36 cellular contexts compared by ENCODE assay signal in genomic region chr11:58192229-58192628, GRCh38. TPM values are rescaled to one million over a fixed set of nuclear protein-coding genes. Genes with fewer than 3 reads are reported as not detected.
"Had no signal": no experiment of that assay in that cellular context is flagged by ENCODE, and none has a peak within 500 bp of the region (broad histone marks: within the 10 kb centered on the region; RNA-seq: fewer than 3 reads in every experiment).

No MANE protein-coding gene starts in this region.

- DNase-seq: activated CD4-positive, alpha-beta T cell treated with anti-CD3 and anti-CD28 coated beads for 4 hours; activated CD4-positive, alpha-beta T cell treated with anti-CD3 and anti-CD28 coated beads, Interleukin-2, amount 50 U/mL, for 4 hours; activated effector memory CD4-positive, alpha-beta T cell treated with anti-CD3 and anti-CD28 coated beads, Interleukin-2, amount 50 U/mL, for 16 hours; activated naive CD4-positive, alpha-beta T cell treated with anti-CD3 and anti-CD28 coated beads for 36 hours; activated naive CD8-positive, alpha-beta T cell treated with anti-CD3 and anti-CD28 coated beads for 36 hours; adrenal gland; cerebellar nuclear complex; cortex of kidney; esophagus squamous epithelium; foreskin melanocyte; heart right ventricle; left ventricle myocardium superior; naive B cell; nephron progenitor cell; ovary; retina; stimulated activated CD4-positive, alpha-beta T cell treated with anti-CD3 and anti-CD28 coated beads, Interleukin-1b, Interleukin-23, amount 100 ng/mL, for 48 hours; stimulated activated CD4-positive, alpha-beta T cell treated with anti-CD3 and anti-CD28 coated beads, Interleukin-4, amount 100 ng/mL, for 4 hours; stimulated activated CD8-positive, alpha-beta memory T cell treated with anti-CD3 and anti-CD28 coated beads, Interleukin-4, amount 100 ng/mL, for 48 hours; stomach; thyroid gland; upper lobe of right lung had no signal

- ATAC-seq: heart right ventricle; left ventricle myocardium superior; sciatic nerve; stimulated activated memory B cell treated with anti-CD40 and anti-IgM and Interleukin-4, amounts not matched to agents 10 μg/mL and 1 μg/mL and 100 μg/mL, for 72 hours; upper lobe of right lung had no signal

- H3K27me3 Mint-ChIP-seq: activated naive CD8-positive, alpha-beta T cell treated with anti-CD3 and anti-CD28 coated beads for 36 hours; brain had no signal

- H3K36me3 Mint-ChIP-seq: activated naive CD8-positive, alpha-beta T cell treated with anti-CD3 and anti-CD28 coated beads for 36 hours; brain; naive B cell; stimulated activated memory B cell treated with anti-CD40 and anti-IgM and Interleukin-4, amounts not matched to agents 10 μg/mL and 1 μg/mL and 100 μg/mL, for 72 hours had no signal

- H3K4me3 Mint-ChIP-seq: activated naive CD4-positive, alpha-beta T cell treated with anti-CD3 and anti-CD28 coated beads for 36 hours; activated naive CD8-positive, alpha-beta T cell treated with anti-CD3 and anti-CD28 coated beads for 36 hours; activated T-helper 1 cell treated with anti-CD3 and anti-CD28 coated beads, Interleukin-12 subunit alpha, Interleukin-12 subunit beta, Interleukin-2, Interleukin-4 antibody, amounts not matched to agents 30 ng/mL and 10 ng/mL and 1 ng/mL, durations not matched to agents 14 hours and 24 hours and 36 hours; brain; naive B cell; nephron progenitor cell; stimulated activated memory B cell treated with anti-CD40 and anti-IgM and Interleukin-4, amounts not matched to agents 10 μg/mL and 1 μg/mL and 100 μg/mL, for 72 hours had no signal

- H3K27ac Mint-ChIP-seq: activated naive CD4-positive, alpha-beta T cell treated with anti-CD3 and anti-CD28 coated beads for 36 hours; activated naive CD8-positive, alpha-beta T cell treated with anti-CD3 and anti-CD28 coated beads for 36 hours; activated T-helper 1 cell treated with anti-CD3 and anti-CD28 coated beads, Interleukin-12 subunit alpha, Interleukin-12 subunit beta, Interleukin-2, Interleukin-4 antibody, amounts not matched to agents 30 ng/mL and 10 ng/mL and 1 ng/mL, durations not matched to agents 14 hours and 24 hours and 36 hours; naive B cell; nephron progenitor cell; stimulated activated memory B cell treated with anti-CD40 and anti-IgM and Interleukin-4, amounts not matched to agents 10 μg/mL and 1 μg/mL and 100 μg/mL, for 72 hours had no signal

- H3K9me3 Mint-ChIP-seq: activated naive CD8-positive, alpha-beta T cell treated with anti-CD3 and anti-CD28 coated beads for 36 hours had no signal

- H3K4me1 Mint-ChIP-seq: activated naive CD8-positive, alpha-beta T cell treated with anti-CD3 and anti-CD28 coated beads for 36 hours; brain; naive B cell; nephron progenitor cell; stimulated activated memory B cell treated with anti-CD40 and anti-IgM and Interleukin-4, amounts not matched to agents 10 μg/mL and 1 μg/mL and 100 μg/mL, for 72 hours had no signal

- FAIRE-seq: endothelial cell of umbilical vein, islet of Langerhans had no signal

RNA-seq across cellular contexts. Expression of gene OR9Q2, which starts 3.4 kb away (rescaled TPM):
- total RNA-seq: activated naive CD4-positive, alpha-beta T cell treated with anti-CD3 and anti-CD28 coated beads for 36 hours; activated naive CD8-positive, alpha-beta T cell treated with anti-CD3 and anti-CD28 coated beads for 36 hours; activated T-helper 1 cell treated with anti-CD3 and anti-CD28 coated beads, Interleukin-12 subunit alpha, Interleukin-12 subunit beta, Interleukin-2, Interleukin-4 antibody, amounts not matched to agents 30 ng/mL and 10 ng/mL and 1 ng/mL, durations not matched to agents 14 hours and 24 hours and 36 hours; adrenal gland; ascending aorta; cardiac muscle cell; endothelial cell of umbilical vein; glomerular endothelial cell; heart right ventricle; left ventricle myocardium superior; lung microvascular endothelial cell; mesenteric fat pad; mucosa of gallbladder; ovary; sciatic nerve; stomach; T-helper 1 cell treated with Interleukin-12 subunit alpha and Interleukin-12 subunit beta and Interleukin-4 antibody, amounts not matched to agents 30 ng/mL and 1 ng/mL, for 36 hours; thyroid gland; upper lobe of right lung had no signal

RNA-seq across cellular contexts. Expression of gene OR1S2, which starts 11.7 kb away (rescaled TPM):
- total RNA-seq: activated naive CD4-positive, alpha-beta T cell treated with anti-CD3 and anti-CD28 coated beads for 36 hours; activated naive CD8-positive, alpha-beta T cell treated with anti-CD3 and anti-CD28 coated beads for 36 hours; activated T-helper 1 cell treated with anti-CD3 and anti-CD28 coated beads, Interleukin-12 subunit alpha, Interleukin-12 subunit beta, Interleukin-2, Interleukin-4 antibody, amounts not matched to agents 30 ng/mL and 10 ng/mL and 1 ng/mL, durations not matched to agents 14 hours and 24 hours and 36 hours; adrenal gland; ascending aorta; cardiac muscle cell; endothelial cell of umbilical vein; esophagus squamous epithelium; glomerular endothelial cell; heart right ventricle; left ventricle myocardium superior; lung microvascular endothelial cell; mesenteric fat pad; mucosa of gallbladder; ovary; prostate gland; sciatic nerve; stomach; T-helper 1 cell treated with Interleukin-12 subunit alpha and Interleukin-12 subunit beta and Interleukin-4 antibody, amounts not matched to agents 30 ng/mL and 1 ng/mL, for 36 hours; thyroid gland; upper lobe of right lung had no signal

RNA-seq across cellular contexts. Expression of gene OR1S1, which starts 20.3 kb away (rescaled TPM):
- total RNA-seq: activated naive CD4-positive, alpha-beta T cell treated with anti-CD3 and anti-CD28 coated beads for 36 hours; activated naive CD8-positive, alpha-beta T cell treated with anti-CD3 and anti-CD28 coated beads for 36 hours; activated T-helper 1 cell treated with anti-CD3 and anti-CD28 coated beads, Interleukin-12 subunit alpha, Interleukin-12 subunit beta, Interleukin-2, Interleukin-4 antibody, amounts not matched to agents 30 ng/mL and 10 ng/mL and 1 ng/mL, durations not matched to agents 14 hours and 24 hours and 36 hours; adrenal gland; ascending aorta; cardiac muscle cell; endothelial cell of umbilical vein; esophagus squamous epithelium; glomerular endothelial cell; heart right ventricle; left ventricle myocardium superior; lung microvascular endothelial cell; mesenteric fat pad; mucosa of gallbladder; ovary; prostate gland; sciatic nerve; stomach; T-helper 1 cell treated with Interleukin-12 subunit alpha and Interleukin-12 subunit beta and Interleukin-4 antibody, amounts not matched to agents 30 ng/mL and 1 ng/mL, for 36 hours; thyroid gland; upper lobe of right lung had no signal

RNA-seq across cellular contexts. Expression of gene OR10Q1, which starts 36.5 kb away (rescaled TPM):
- total RNA-seq: activated naive CD4-positive, alpha-beta T cell treated with anti-CD3 and anti-CD28 coated beads for 36 hours; activated naive CD8-positive, alpha-beta T cell treated with anti-CD3 and anti-CD28 coated beads for 36 hours; activated T-helper 1 cell treated with anti-CD3 and anti-CD28 coated beads, Interleukin-12 subunit alpha, Interleukin-12 subunit beta, Interleukin-2, Interleukin-4 antibody, amounts not matched to agents 30 ng/mL and 10 ng/mL and 1 ng/mL, durations not matched to agents 14 hours and 24 hours and 36 hours; adrenal gland; ascending aorta; cardiac muscle cell; endothelial cell of umbilical vein; esophagus squamous epithelium; glomerular endothelial cell; heart right ventricle; left ventricle myocardium superior; lung microvascular endothelial cell; mesenteric fat pad; mucosa of gallbladder; ovary; prostate gland; sciatic nerve; stomach; T-helper 1 cell treated with Interleukin-12 subunit alpha and Interleukin-12 subunit beta and Interleukin-4 antibody, amounts not matched to agents 30 ng/mL and 1 ng/mL, for 36 hours; thyroid gland; upper lobe of right lung had no signal
